Comparison of ENCODE assay signal across 7 cellular contexts in genomic region chr3:126982125-126982521, GRCh38. TPM values are rescaled to one million over a fixed set of nuclear protein-coding genes. Genes with fewer than 3 reads are reported as not detected.
DNase-seq lines count a peak whose midpoint lies in the region; ATAC-seq, FAIRE-seq and TF ChIP-seq lines count a peak whose summit lies in the region.

No MANE protein-coding gene starts in this region.

- H3K9ac ChIP-seq in GM12878 (ENCODE audit: control insufficient read depth, insufficient read depth, low read length), result peak overlapping the region; percentile 57

- TF ChIP-seq POLR2A in GM12878 (IDR thresholded peaks at IDR 0.05; ENCODE audit: low read depth, low read length), result no peak

- H4K20me1 ChIP-seq in PC-9 (ENCODE audit: insufficient read depth) (peaks cover 29% of the 10 kb centered on the region), GM12878 (ENCODE audit: control insufficient read depth, insufficient read depth) (no peaks in the 10 kb centered on the region)

- peak; percentile 92 for FAIRE-seq in GM12878 (lab: Jason Lieb, UNC)

- in situ Hi-C loops in GM12878 (cut with MboI), result no loop called here

- ATAC-seq in GM18868 (IDR thresholded peaks at IDR 0.05; ENCODE audit: unreplicated experiment) (peak; percentile 44), HG02798 (IDR thresholded peaks at IDR 0.05; ENCODE audit: poor library complexity, unreplicated experiment) (peak; percentile 30), GM12878 (peak; percentile 78), lung (ENCODE audit: insufficient read depth, low FRiP score) (no peak)

- intact Hi-C loops in PC-9 (cut with micrococcal nuclease; ENCODE audit: unreplicated experiment) (loop anchor here (1.0 to 10.0 kb wide), 7 partner anchors 71 to 505 kb away; partner anchors contain the start of gene ZXDC), GM12878 (cut with micrococcal nuclease; ENCODE audit: unreplicated experiment) (loop anchor here (1.0 to 10.0 kb wide), 7 partner anchors 20 to 563 kb away; no protein-coding TSS in a partner anchor)

- 1% methylated on average over 13 of the region's 13 CpGs for WGBS in GM12878 (ENCODE audit: insufficient coverage, insufficient replicate concordance, low lambda C conversion rate, missing lambda C conversion rate)
- WGBS in lung, 2 donors, result 4 to 7% methylated on average over 13 of the region's 13 CpGs

- peak overlapping the region; percentile 86 for H3K4me3 ChIP-seq in PC-9
- H3K4me3 ChIP-seq in GM12878, result peak overlapping the region; percentile 50; the same call in 1 of the 2 replicates
- H3K4me3 ChIP-seq in lung, result no peak overlapping the region

- DNase-seq in PC-9 (no peak), GM12878 (ENCODE audit: low read depth, low spot score) (peak; percentile 38), lung (ENCODE audit: low spot score) (peak; percentile 44), H4 (ENCODE audit: low spot score) (no peak)
- peak; percentile 36 for DNase-seq in stimulated activated CD8-positive, alpha-beta memory T cell treated with anti-CD3 and anti-CD28 coated beads, Interleukin-4, amount 100 ng/mL, for 24 hours (ENCODE audit: low read depth)

- H3K9me3 ChIP-seq in PC-9 (ENCODE audit: insufficient read depth, low read depth) (no peaks in the 10 kb centered on the region), GM12878 (replicated peaks; ENCODE audit: control insufficient read depth, insufficient read depth, low read length) (no peaks in the 10 kb centered on the region; the same call in 2 of the 3 replicates), lung (ENCODE audit: control insufficient read depth in 2 of 2, insufficient read depth in 1 of 2, low read length in 1 of 2) (peaks cover 0 to 3% of the 10 kb centered on the region in 2 donors)

- POLR2A ChIA-PET in PC-9 (lab: Charles Lee; ENCODE audit: unreplicated experiment), result interaction anchor here (0.7 kb wide), 1 partner anchor 71 kb away, joined by 3 read pairs; no protein-coding TSS in a partner anchor
- POLR2A ChIA-PET in GM12878 (lab: Charles Lee), result interaction anchor here (0.6 to 2.0 kb wide), 3 partner anchors 28 to 304 kb away, joined by 3 to 5 read pairs (median 4); no protein-coding TSS in a partner anchor

- TF ChIP-seq RAD21 in GM12878 (IDR thresholded peaks at IDR 0.05; ENCODE audit: insufficient read depth, low read depth, low read length), result no peak

- H3K27me3 ChIP-seq in PC-9 (ENCODE audit: insufficient read depth, low read depth) (no peaks in the 10 kb centered on the region), GM12878 (replicated peaks in 1 of 2; ENCODE audit: control insufficient read depth in 2 of 2, insufficient read depth in 2 of 2, low read length in 1 of 2) (no peaks in the 10 kb centered on the region), lung (ENCODE audit: control insufficient read depth, insufficient read depth) (no peaks in the 10 kb centered on the region)

- H3K79me2 ChIP-seq in PC-9 (ENCODE audit: low read depth), result peaks cover 36% of the 10 kb centered on the region
- H3K79me2 ChIP-seq in GM12878 (ENCODE audit: control insufficient read depth, insufficient read depth, low read length), result no peaks in the 10 kb centered on the region; the same call in none of the 2 replicates

- peak overlapping the region; percentile 90 for H2AFZ ChIP-seq in PC-9
- peak overlapping the region; percentile 84 for H2AFZ ChIP-seq in GM12878 (ENCODE audit: control insufficient read depth, low read depth, low read length)

- H3F3A ChIP-seq in PC-9 (ENCODE audit: insufficient read depth, low read depth), result peaks cover 8% of the 10 kb centered on the region

- H3K27ac ChIP-seq in PC-9 (no peak overlapping the region), GM12878 (ENCODE audit: control insufficient read depth, insufficient read depth) (peak overlapping the region; percentile 67), lung (ENCODE audit: low read depth in 1 of 2, low read length in 1 of 2) (peak overlapping the region in 1 of 2 donors; percentile 83)

- no peak for TF ChIP-seq CTCF in PC-9 (conservative IDR thresholded peaks at IDR 0.05)
- TF ChIP-seq CTCF in GM12878 (IDR thresholded peaks at IDR 0.05 in 2 of 3, conservative IDR thresholded peaks at IDR 0.05 in 1 of 3; ENCODE audit: control insufficient read depth in 2 of 3, extremely low read depth in 1 of 3, insufficient read depth in 1 of 3, low read depth in 3 of 3, low read length in 3 of 3), result no peak
- TF ChIP-seq CTCF in lung (IDR thresholded peaks at IDR 0.05; ENCODE audit: control extremely low read depth, extremely low read depth), result no peak

- no peaks in the 10 kb centered on the region for H3K9me2 ChIP-seq in PC-9 (ENCODE audit: insufficient read depth)

- RAD21 ChIA-PET in GM12878 (lab: Charles Lee; ENCODE audit: unreplicated experiment), result interaction anchor here (1.0 to 3.7 kb wide), 4 partner anchors 44 to 236 kb away, joined by 3 to 36 read pairs (median 4); no protein-coding TSS in a partner anchor

- peak overlapping the region; percentile 95 for H3K4me2 ChIP-seq in PC-9
- peak overlapping the region; percentile 90 for H3K4me2 ChIP-seq in GM12878 (ENCODE audit: control insufficient read depth, insufficient read depth)

- SMC1A ChIA-PET in GM12878 (lab: Charles Lee; ENCODE audit: uncharacterized antibody, unreplicated experiment), result interaction anchor here (0.8 to 1.2 kb wide), 4 partner anchors 21 to 230 kb away, joined by 3 to 9 read pairs (median 4); no protein-coding TSS in a partner anchor

- BruUV-seq in PC-9 (replicated peaks; lab: Mats Ljungman, UMichigan), result TSS peak; percentile 43
- no TSS peak for BruUV-seq in GM12878 (replicated peaks; lab: Mats Ljungman, UMichigan)

- TF ChIP-seq EP300 in GM12878 (IDR thresholded peaks at IDR 0.05; ENCODE audit: borderline replicate concordance in 1 of 2, control insufficient read depth in 1 of 2, low read depth in 2 of 2, low read length in 2 of 2), result peak in 1 of 2 experiments; percentile 51; a peak in 1 of 4 replicates

- H3K4me1 ChIP-seq in PC-9 (replicated peaks; ENCODE audit: insufficient read depth) (peaks cover 20% of the 10 kb centered on the region), GM12878 (ENCODE audit: control insufficient read depth, insufficient read depth, low read length) (peaks cover 9% of the 10 kb centered on the region), lung (ENCODE audit: control insufficient read depth in 2 of 2, insufficient read depth in 2 of 2, low read length in 2 of 2) (peaks cover 0 to 16% of the 10 kb centered on the region in 2 donors)

- H3K36me3 ChIP-seq in PC-9 (ENCODE audit: low read depth), result no peaks in the 10 kb centered on the region
- no peaks in the 10 kb centered on the region for H3K36me3 ChIP-seq in GM12878 (ENCODE audit: control insufficient read depth in 2 of 2, insufficient read depth in 2 of 2, low read length in 1 of 2)
- H3K36me3 ChIP-seq in lung (ENCODE audit: control insufficient read depth in 2 of 2, insufficient read depth in 2 of 2, low read length in 2 of 2), result no peaks in the 10 kb centered on the region

- CTCF ChIA-PET in PC-9 (lab: Charles Lee), result interaction anchor here (0.6 to 1.2 kb wide), 4 partner anchors 131 to 229 kb away, joined by 3 to 5 read pairs (median 4); no protein-coding TSS in a partner anchor
- CTCF ChIA-PET in GM12878 (lab: Yijun Ruan, JAX), result interaction anchor here (0.6 to 4.5 kb wide), 16 partner anchors 9 to 279 kb away, joined by 3 to 45 read pairs (median 4); no protein-coding TSS in a partner anchor

TF ChIP-seq in GM12878, 131 proteins besides CTCF, POLR2A, EP300 and RAD21 (continues in another document):
- TF ChIP-seq NRF1 (conservative IDR thresholded peaks at IDR 0.05; ENCODE audit: low read depth, low read length) (no peak), WRNIP1 (IDR thresholded peaks at IDR 0.05; ENCODE audit: borderline replicate concordance, low read depth, low read length) (no peak), YBX1 (IDR thresholded peaks at IDR 0.05) (no peak), EGR1 (IDR thresholded peaks at IDR 0.05; ENCODE audit: borderline replicate concordance in 1 of 2, low read depth in 2 of 2, low read length in 2 of 2) (peak in 1 of 2 experiments; percentile 68; a peak in 1 of 3 replicates), EED (IDR thresholded peaks at IDR 0.05; ENCODE audit: low read depth) (peak; percentile 85), NFYA (IDR thresholded peaks at IDR 0.05; ENCODE audit: borderline replicate concordance, low read depth, low read length) (no peak), CBFB (IDR thresholded peaks at IDR 0.05; ENCODE audit: low read depth) (peak; percentile 84), IKZF2 (IDR thresholded peaks at IDR 0.05) (peak; percentile 84 to 88; a peak in 3 of 4 replicates)
- TF ChIP-seq, protein P1, sequence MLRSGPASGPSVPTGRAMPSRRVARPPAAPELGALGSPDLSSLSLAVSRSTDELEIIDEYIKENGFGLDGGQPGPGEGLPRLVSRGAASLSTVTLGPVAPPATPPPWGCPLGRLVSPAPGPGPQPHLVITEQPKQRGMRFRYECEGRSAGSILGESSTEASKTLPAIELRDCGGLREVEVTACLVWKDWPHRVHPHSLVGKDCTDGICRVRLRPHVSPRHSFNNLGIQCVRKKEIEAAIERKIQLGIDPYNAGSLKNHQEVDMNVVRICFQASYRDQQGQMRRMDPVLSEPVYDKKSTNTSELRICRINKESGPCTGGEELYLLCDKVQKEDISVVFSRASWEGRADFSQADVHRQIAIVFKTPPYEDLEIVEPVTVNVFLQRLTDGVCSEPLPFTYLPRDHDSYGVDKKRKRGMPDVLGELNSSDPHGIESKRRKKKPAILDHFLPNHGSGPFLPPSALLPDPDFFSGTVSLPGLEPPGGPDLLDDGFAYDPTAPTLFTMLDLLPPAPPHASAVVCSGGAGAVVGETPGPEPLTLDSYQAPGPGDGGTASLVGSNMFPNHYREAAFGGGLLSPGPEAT (IDR thresholded peaks at IDR 0.05; ENCODE audit: low read depth), result peak; percentile 94

RNA-seq across cellular contexts. Expression of gene PLXNA1, which starts 0.8 kb away (rescaled TPM):
- total RNA-seq in PC-9 (2021) (83.1 and 88.2 TPM in 2 replicates), GM12878 (2014; rRNA removed) (3.4 and 5.1 TPM in 2 replicates), GM12878 (2014; rRNA removed; fragmentation: Illumina TruSeq; extraction: Trizol) (2.6 TPM in 2 replicates), GM12878 (2021) (9.9 and 10.3 TPM in 2 replicates), lung (10 to 100 TPM; 22.6 to 51.7 TPM)
- 76.3 and 87.4 TPM in 2 replicates for total RNA-seq in GM12878 (2013; cell fraction: nucleolus; rRNA removed)
- 1.8 TPM for polyA plus RNA-seq in GM12878 (2011; ENCODE audit: low read depth)
- polyA plus RNA-seq in GM12878 (2011; rRNA removed) (5.8 and 16.4 TPM in 2 replicates), GM12878 (2014; fragmentation: Illumina TruSeq; extraction: Trizol) (1.8 and 2.5 TPM in 2 replicates), GM12878 (2014; fragmentation: Nextera tagmentation; extraction: Ambion mirVana) (under 1 TPM; 0.03 to 0.15 TPM), GM12878 (2014; rRNA removed) (5.4 and 6.8 TPM in 2 replicates), GM12878 (2016; fragmentation: Nextera tagmentation; extraction: Ambion mirVana) (under 1 TPM; 0.79 to 0.95 TPM), lung (10 to 100 TPM; 17.6 to 20.9 TPM)
- 13.6 and 19.3 TPM in 2 replicates for polyA plus RNA-seq in GM12878 (2011; cell fraction: cytosol; rRNA removed)
- polyA plus RNA-seq in GM12878 (2011; cell fraction: nucleus; rRNA removed), result 104 and 110 TPM in 2 replicates
- polyA plus RNA-seq in GM12878 (2012), result 6.5 and 6.7 TPM in 2 replicates
- 31.7 and 34.5 TPM in 2 replicates for polyA minus RNA-seq in GM12878 (2011; rRNA and poly(A)+ RNA removed)
- 8.8 and 10.0 TPM in 2 replicates for polyA minus RNA-seq in GM12878 (2011; cell fraction: cytosol; rRNA and poly(A)+ RNA removed)
- 31.4 and 46.3 TPM in 2 replicates for polyA minus RNA-seq in GM12878 (2011; cell fraction: nucleus; rRNA and poly(A)+ RNA removed)
- total RNA-seq in H4 (2014; rRNA removed; shearing (Covaris generic)), result 15.3 and 15.9 TPM in 2 replicates

Comparison
In these comparisons a context has a peak if more than half of its experiments do, and no peak if none do; other contexts are left out.
1. DNase-seq: peak in GM12878 (single experiment), lung (single experiment) and stimulated activated CD8-positive, alpha-beta memory T cell treated with anti-CD3 and anti-CD28 coated beads, Interleukin-4, amount 100 ng/mL, for 24 hours (single experiment); none in PC-9 (0 of 2) and H4 (single experiment).